In genomic region chr13:102440259-102440936, GRCh38 we compare ENCODE assay signal across 11 cellular contexts. TPM values are rescaled to one million over a fixed set of nuclear protein-coding genes. Genes with fewer than 3 reads are reported as not detected.
DNase-seq lines count a peak whose midpoint lies in the region; ATAC-seq and TF ChIP-seq lines count a peak whose summit lies in the region.
"Had no signal": no experiment of that assay in that cellular context is flagged by ENCODE, and none has a peak within 500 bp of the region (broad histone marks: within the 10 kb centered on the region; RNA-seq: fewer than 3 reads in every experiment).

No MANE protein-coding gene starts in this region.

- no peak for TF ChIP-seq EP300 in upper lobe of left lung (IDR thresholded peaks at IDR 0.05)

- H3K9me3 Mint-ChIP-seq in MCF 10A (ENCODE audit: unreplicated experiment): no peaks in the 10 kb centered on the region

- 49 to 63% methylated on average over 2 of the region's 2 CpGs for WGBS in upper lobe of left lung, 2 donors

- no TSS peak for BruUV-seq in MCF 10A (replicated peaks; lab: Mats Ljungman, UMichigan)
- no TSS peak for BruUV-seq in OCI-LY7 (replicated peaks; lab: Mats Ljungman, UMichigan)

- no peak overlapping the region for H3K4me3 Mint-ChIP-seq in MCF 10A (ENCODE audit: unreplicated experiment)

- no peak for TF ChIP-seq POLR2A in breast epithelium (IDR thresholded peaks at IDR 0.05)
- TF ChIP-seq POLR2A in upper lobe of left lung (IDR thresholded peaks at IDR 0.05): no peak

- no peaks in the 10 kb centered on the region for H3K27me3 ChIP-seq in breast epithelium
- H3K27me3 ChIP-seq in upper lobe of right lung: no peaks in the 10 kb centered on the region
- H3K27me3 ChIP-seq in upper lobe of left lung: no peaks in the 10 kb centered on the region

- no peaks in the 10 kb centered on the region for H3K9me2 ChIP-seq in OCI-LY7 (ENCODE audit: insufficient read depth, low read length)

- no peaks in the 10 kb centered on the region for H3K36me3 Mint-ChIP-seq in MCF 10A (ENCODE audit: insufficient read depth, unreplicated experiment)

- H3K4me3 ChIP-seq in breast epithelium (no peak overlapping the region), OCI-LY7 (ENCODE audit: low read depth, low read length, poor library complexity, severe bottlenecking) (no peak overlapping the region), upper lobe of right lung (no peak overlapping the region), upper lobe of left lung (no peak overlapping the region)

- no peaks in the 10 kb centered on the region for H3K79me2 ChIP-seq in OCI-LY7 (ENCODE audit: insufficient read depth, low read depth, low read length)

- CTCF ChIA-PET in MCF 10A (lab: Yijun Ruan, JAX): interaction anchor here (0.7 to 1.3 kb wide), 4 partner anchors 15 to 298 kb away, joined by 3 to 4 read pairs (median 4); no protein-coding TSS in a partner anchor
- CTCF ChIA-PET in OCI-LY7 (lab: Charles Lee; ENCODE audit: unreplicated experiment): no interaction called here

- peaks cover 13% of the 10 kb centered on the region for H3K4me1 Mint-ChIP-seq in MCF 10A (ENCODE audit: insufficient read depth, unreplicated experiment)

- H3K4me1 ChIP-seq in breast epithelium: no peaks in the 10 kb centered on the region
- H3K4me1 ChIP-seq in OCI-LY7 (ENCODE audit: insufficient read depth, low read length, poor library complexity, severe bottlenecking): peaks cover 24% of the 10 kb centered on the region
- no peaks in the 10 kb centered on the region for H3K4me1 ChIP-seq in upper lobe of right lung
- H3K4me1 ChIP-seq in upper lobe of left lung: no peaks in the 10 kb centered on the region

- H3K36me3 ChIP-seq in breast epithelium: no peaks in the 10 kb centered on the region
- no peaks in the 10 kb centered on the region for H3K36me3 ChIP-seq in OCI-LY7 (ENCODE audit: insufficient read depth, low read length)
- H3K36me3 ChIP-seq in upper lobe of right lung: no peaks in the 10 kb centered on the region
- no peaks in the 10 kb centered on the region for H3K36me3 ChIP-seq in upper lobe of left lung

- TF ChIP-seq CTCF in MCF 10A (IDR thresholded peaks at IDR 0.05; ENCODE audit: unreplicated experiment) (no peak), breast epithelium (IDR thresholded peaks at IDR 0.05) (no peak), OCI-LY7 (conservative IDR thresholded peaks at IDR 0.05; ENCODE audit: low read length) (no peak), upper lobe of right lung (IDR thresholded peaks at IDR 0.05) (no peak), upper lobe of left lung (IDR thresholded peaks at IDR 0.05) (no peak)

- intact Hi-C loops in MCF 10A (cut with micrococcal nuclease) (no loop called here), breast epithelium (cut with DNase I; ENCODE audit: low total_unique reads) (no loop called here), OCI-LY7 (cut with micrococcal nuclease; ENCODE audit: unreplicated experiment) (loop anchor here (5.0 kb wide), 2 partner anchors 48 to 157 kb away; partner anchors contain the start of gene TPP2), upper lobe of right lung (cut with DNase I) (no loop called here)

- H3K9me3 ChIP-seq in breast epithelium: no peaks in the 10 kb centered on the region
- H3K9me3 ChIP-seq in OCI-LY7 (ENCODE audit: low read length): no peaks in the 10 kb centered on the region
- no peaks in the 10 kb centered on the region for H3K9me3 ChIP-seq in upper lobe of right lung
- peaks cover 0 to 4% (median 0%) of the 10 kb centered on the region in 4 donors for H3K9me3 ChIP-seq in upper lobe of left lung

- H3K27ac ChIP-seq in breast epithelium (no peak overlapping the region), OCI-LY7 (ENCODE audit: low read depth, low read length, poor library complexity, severe bottlenecking) (peak overlapping the region; percentile 84), upper lobe of right lung (no peak overlapping the region), upper lobe of left lung (no peak overlapping the region)

- no peaks in the 10 kb centered on the region for H4K20me1 ChIP-seq in OCI-LY7 (ENCODE audit: insufficient read depth, low read length)

- peak overlapping the region; percentile 47 for H3K4me2 ChIP-seq in OCI-LY7 (ENCODE audit: low read length)

- POLR2A ChIA-PET in MCF 10A (lab: Yijun Ruan, JAX) (interaction anchor here (0.7 to 0.9 kb wide), 3 partner anchors 40 to 312 kb away, joined by 3 to 4 read pairs (median 3); no protein-coding TSS in a partner anchor), OCI-LY7 (lab: Charles Lee) (interaction anchor here (1.0 kb wide), 1 partner anchor 10 kb away, joined by 3 read pairs; no protein-coding TSS in a partner anchor)

- peak overlapping the region; percentile 36; the same call in 1 of the 2 replicates for H2AFZ ChIP-seq in OCI-LY7 (ENCODE audit: low read length)

- no peaks in the 10 kb centered on the region for H3K27me3 Mint-ChIP-seq in MCF 10A (ENCODE audit: insufficient read depth, unreplicated experiment)

- DNase-seq in MCF 10A (ENCODE audit: unreplicated experiment): peak; percentile 41
- DNase-seq in breast epithelium (ENCODE audit: low spot score in 2 of 2): no peak
- DNase-seq in OCI-LY7 (ENCODE audit: low spot score): peak; percentile 51
- peak; percentile 69 for DNase-seq in upper lobe of right lung
- DNase-seq in NAMALWA (ENCODE audit: low spot score): no peak
- DNase-seq in upper lobe of left lung: no peak
- no peak for DNase-seq in NCI-H146 (lab: John Stamatoyannopoulos, UW)
- DNase-seq: stimulated activated naive CD8-positive, alpha-beta T cell treated with anti-CD3 and anti-CD28 coated beads, Interleukin-15, Interleukin-2, amounts not matched to agents 100 U/mL and 50 U/mL, for 24 hours had no signal

- peak overlapping the region; percentile 74 for H3K27ac Mint-ChIP-seq in MCF 10A (ENCODE audit: low read depth, unreplicated experiment)

- ATAC-seq in HG03045 (IDR thresholded peaks at IDR 0.05; ENCODE audit: unreplicated experiment) (peak; percentile 51), upper lobe of right lung (no peak), upper lobe of left lung (ENCODE audit: low FRiP score in 2 of 2) (no peak)
- ATAC-seq: Panc1; stimulated activated naive CD8-positive, alpha-beta T cell treated with anti-CD3 and anti-CD28 coated beads, Interleukin-15, Interleukin-2, amounts not matched to agents 100 U/mL and 50 U/mL, for 24 hours had no signal

RNA-seq across cellular contexts. Expression of gene FGF14, which starts 38.5 kb away (rescaled TPM):
- total RNA-seq in MCF 10A (2022) (0.15 TPM in 1 of 2 replicates, not detected in the other), breast epithelium (under 1 TPM; under 0.01 to 0.29 (median under 0.01) TPM), OCI-LY7 (2022) (not detected in 2 replicates), upper lobe of right lung (2.0 TPM), upper lobe of left lung (1 to 10 TPM in 5 of 6 donors, under 1 TPM in 1; 0.80 to 8.4 (median 4.1) TPM)
- not detected in 2 replicates for total RNA-seq in OCI-LY7 (2014; rRNA removed; shearing (Covaris generic))
- total RNA-seq: activated CD8-positive, alpha-beta memory T cell treated with anti-CD3 and anti-CD28 coated beads for 36 hours had no signal

Comparison
In these comparisons a context has a peak if more than half of its experiments do, and no peak if none do; other contexts are left out.
1. DNase-seq: peak in MCF 10A (single experiment), OCI-LY7 (single experiment) and upper lobe of right lung (single experiment); none in breast epithelium (0 of 2), NAMALWA (single experiment), upper lobe of left lung (0 of 2) and NCI-H146 (single experiment).